Comparison of ENCODE assay signal across 8 cellular contexts in genomic region chr18:59359576-59359952, GRCh38. TPM values are rescaled to one million over a fixed set of nuclear protein-coding genes. Genes with fewer than 3 reads are reported as not detected.
DNase-seq lines count a peak whose midpoint lies in the region; ATAC-seq and TF ChIP-seq lines count a peak whose summit lies in the region.

No MANE protein-coding gene starts in this region.

- ATAC-seq in GM21515 (IDR thresholded peaks at IDR 0.05; ENCODE audit: unreplicated experiment): peak; percentile 19
- no peak for ATAC-seq in central memory CD8-positive, alpha-beta T cell (replicated peaks; ENCODE audit: extremely low read depth, poor library complexity, severe bottlenecking)

- peaks cover 46% of the 10 kb centered on the region for H3K27me3 ChIP-seq in HUES6 (ENCODE audit: control insufficient read depth, insufficient read depth, low read length)
- H3K27me3 ChIP-seq in muscle layer of colon (ENCODE audit: control insufficient read depth in 1 of 2, insufficient read depth in 2 of 2, low read length in 2 of 2): no peaks in the 10 kb centered on the region

- H3K4me1 Mint-ChIP-seq in CD14-positive monocyte: peaks cover 25% of the 10 kb centered on the region
- H3K4me1 Mint-ChIP-seq in central memory CD8-positive, alpha-beta T cell: peaks cover 23% of the 10 kb centered on the region

- H3K36me3 ChIP-seq in HUES6 (ENCODE audit: control insufficient read depth, insufficient read depth, low read length): peaks cover 14% of the 10 kb centered on the region
- H3K36me3 ChIP-seq in muscle layer of colon (ENCODE audit: insufficient read depth, low read length): peaks cover 15% of the 10 kb centered on the region

- H3K27ac ChIP-seq in HUES6 (ENCODE audit: low read depth, low read length) (no peak overlapping the region), muscle layer of colon (ENCODE audit: low read depth, low read length) (peak overlapping the region; percentile 10)

- H3K4me1 ChIP-seq in HUES6 (ENCODE audit: control insufficient read depth, insufficient read depth, low read length): peaks cover 5% of the 10 kb centered on the region; the same call in 1 of the 2 replicates
- peaks cover 7% of the 10 kb centered on the region for H3K4me1 ChIP-seq in muscle layer of colon (ENCODE audit: insufficient read depth, low read length)

- H3K4me3 Mint-ChIP-seq in CD14-positive monocyte: peak overlapping the region; percentile 94 to 96
- peak overlapping the region; percentile 85 for H3K4me3 Mint-ChIP-seq in central memory CD8-positive, alpha-beta T cell

- intact Hi-C loops in CD14-positive monocyte (cut with micrococcal nuclease): no loop called here

- H3K9ac ChIP-seq in HUES6 (ENCODE audit: low read length) (no peak overlapping the region), muscle layer of colon (ENCODE audit: low read length) (peak overlapping the region; percentile 37)

- peak overlapping the region; percentile 100 for H3K4me3 ChIP-seq in HUES6 (ENCODE audit: low read depth, low read length)
- peak overlapping the region; percentile 87 to 97 for H3K4me3 ChIP-seq in muscle layer of colon (ENCODE audit: low read depth in 1 of 2, low read length in 2 of 2)

- H3K27ac Mint-ChIP-seq in CD14-positive monocyte: no peak overlapping the region
- no peak overlapping the region for H3K27ac Mint-ChIP-seq in central memory CD8-positive, alpha-beta T cell (ENCODE audit: low read depth)

- H3K36me3 Mint-ChIP-seq in CD14-positive monocyte: peaks cover 7 to 8% of the 10 kb centered on the region in 2 donors
- H3K36me3 Mint-ChIP-seq in central memory CD8-positive, alpha-beta T cell (ENCODE audit: insufficient read depth): peaks cover 1% of the 10 kb centered on the region

- H3K9me3 Mint-ChIP-seq in CD14-positive monocyte: no peaks in the 10 kb centered on the region
- H3K9me3 Mint-ChIP-seq in central memory CD8-positive, alpha-beta T cell: no peaks in the 10 kb centered on the region

- no peak for TF ChIP-seq CTCF in CD14-positive monocyte (IDR thresholded peaks at IDR 0.05)

- H3K27me3 Mint-ChIP-seq in CD14-positive monocyte (ENCODE audit: low read depth in 3 of 3): peaks cover 6 to 8% (median 6%) of the 10 kb centered on the region in 3 donors
- no peaks in the 10 kb centered on the region for H3K27me3 Mint-ChIP-seq in central memory CD8-positive, alpha-beta T cell

- no peaks in the 10 kb centered on the region for H3K9me3 ChIP-seq in HUES6 (ENCODE audit: control insufficient read depth, insufficient read depth, low read depth, low read length)
- no peaks in the 10 kb centered on the region for H3K9me3 ChIP-seq in muscle layer of colon (ENCODE audit: low read length)

- DNase-seq in CD14-positive monocyte (ENCODE audit: low spot score) (no peak), Kasumi-1 (lab: John Stamatoyannopoulos, UW) (no peak), COR-L47 (lab: John Stamatoyannopoulos, UW) (no peak), NCI-H446 (lab: John Stamatoyannopoulos, UW) (no peak)
- DNase-seq in central memory CD8-positive, alpha-beta T cell (ENCODE audit: low spot score in 2 of 2): no peak

RNA-seq across cellular contexts. Expression of gene LMAN1, which starts 0.5 kb away (rescaled TPM):
- polyA plus RNA-seq in CD14-positive monocyte: 10 to 100 TPM in 1 of 2 donors, 1 to 10 TPM in 1; 7.6 to 10.9 TPM

RNA-seq across cellular contexts. Expression of gene CPLX4, which starts 41.1 kb away (rescaled TPM):
- polyA plus RNA-seq in CD14-positive monocyte: not detected
